24 cellular contexts compared by ENCODE assay signal in genomic region chr3:46710229-46710628, GRCh38. TPM values are rescaled to one million over a fixed set of nuclear protein-coding genes. Genes with fewer than 3 reads are reported as not detected.
"Had no signal": no experiment of that assay in that cellular context is flagged by ENCODE, and none has a peak within 500 bp of the region (broad histone marks: within the 10 kb centered on the region; RNA-seq: fewer than 3 reads in every experiment).

No MANE protein-coding gene starts in this region.

- H3K27ac ChIP-seq: breast epithelium, colonic mucosa, esophagus squamous epithelium, gastrocnemius medialis, left lung, ovary, psoas muscle, thoracic aorta, vagina had no signal

- H3K4me3 ChIP-seq: breast epithelium, colonic mucosa, esophagus squamous epithelium, gastrocnemius medialis, left lung, ovary, psoas muscle, thoracic aorta, vagina had no signal

- H3K27ac Mint-ChIP-seq: activated CD8-positive, alpha-beta T cell treated with anti-CD3 and anti-CD28 coated beads, Interleukin-2, amount 10 ng/mL, durations not matched to agents 7 days and 5 days; activated naive CD8-positive, alpha-beta T cell treated with anti-CD3 and anti-CD28 coated beads for 36 hours; natural killer cell had no signal

- H3K36me3 ChIP-seq: breast epithelium, colonic mucosa, esophagus squamous epithelium, gastrocnemius medialis, left lung, ovary, thoracic aorta, vagina had no signal

- ATAC-seq: activated CD8-positive, alpha-beta T cell treated with anti-CD3 and anti-CD28 coated beads, Interleukin-2, amount 10 ng/mL, durations not matched to agents 7 days and 5 days; gastrocnemius medialis; left lung; natural killer cell; psoas muscle; right cardiac atrium had no signal

- H3K9me3 Mint-ChIP-seq: activated naive CD8-positive, alpha-beta T cell treated with anti-CD3 and anti-CD28 coated beads for 36 hours; natural killer cell; type B pancreatic cell had no signal

- DNase-seq: activated CD4-positive, alpha-beta T cell treated with anti-CD3 and anti-CD28 coated beads, Interleukin-2, amount 50 U/mL, for 1 hour; activated CD4-positive, CD25-positive, alpha-beta regulatory T cell; activated CD8-positive, alpha-beta T cell treated with anti-CD3 and anti-CD28 coated beads, Interleukin-2, amount 10 ng/mL, durations not matched to agents 7 days and 5 days; activated naive CD8-positive, alpha-beta T cell treated with anti-CD3 and anti-CD28 coated beads for 36 hours; colonic mucosa; esophagus squamous epithelium; hippocampal formation; kidney glomerular epithelial cell; left lung; midbrain; natural killer cell; small intestine; stimulated activated CD8-positive, alpha-beta memory T cell treated with anti-CD3 and anti-CD28 coated beads, Interleukin-4, amount 100 ng/mL, for 48 hours; stimulated activated naive CD4-positive, alpha-beta T cell; T-helper 9 cell had no signal

- H3K27me3 ChIP-seq: breast epithelium, colonic mucosa, gastrocnemius medialis, ovary, vagina had no signal

- H3K9me3 ChIP-seq: breast epithelium, colonic mucosa, esophagus squamous epithelium, gastrocnemius medialis, left lung, ovary, psoas muscle, thoracic aorta, vagina had no signal

- H3K36me3 Mint-ChIP-seq: activated naive CD8-positive, alpha-beta T cell treated with anti-CD3 and anti-CD28 coated beads for 36 hours; natural killer cell; type B pancreatic cell had no signal

RNA-seq across cellular contexts. Expression of gene PRSS50, which starts 7.4 kb away (rescaled TPM):
- total RNA-seq: activated CD8-positive, alpha-beta T cell treated with anti-CD3 and anti-CD28 coated beads, Interleukin-2, amount 10 ng/mL, durations not matched to agents 7 days and 5 days; activated naive CD8-positive, alpha-beta T cell treated with anti-CD3 and anti-CD28 coated beads for 36 hours; colonic mucosa; gastrocnemius medialis; T-helper 1 cell treated with Interleukin-12 subunit alpha and Interleukin-12 subunit beta and Interleukin-4 antibody, amounts not matched to agents 30 ng/mL and 1 ng/mL, for 36 hours; vagina had no signal

RNA-seq across cellular contexts. Expression of gene TMIE, which starts 9.0 kb away (rescaled TPM):
- total RNA-seq: breast epithelium; natural killer cell; T-helper 1 cell treated with Interleukin-12 subunit alpha and Interleukin-12 subunit beta and Interleukin-4 antibody, amounts not matched to agents 30 ng/mL and 1 ng/mL, for 36 hours; thoracic aorta had no signal
